In genomic region chr20:3603108-3603507, GRCh38 we compare ENCODE assay signal across 21 cellular contexts.
"Had no signal": no experiment of that assay in that cellular context is flagged by ENCODE, and none has a peak within 500 bp of the region (broad histone marks: within the 10 kb centered on the region; RNA-seq: fewer than 3 reads in every experiment).

No MANE protein-coding gene starts in this region.

- H3K9me3 ChIP-seq: heart right ventricle, left ventricle myocardium inferior, spleen, thyroid gland had no signal

- ATAC-seq: activated T-cell treated with anti-CD3 and anti-CD28 coated beads, Interleukin-2, amount 50 U/mL, for 4 hours; esophagus mucosa; heart right ventricle had no signal

- H3K4me3 ChIP-seq: heart right ventricle, left ventricle myocardium inferior, spleen, thyroid gland had no signal

- H3K27ac ChIP-seq: heart right ventricle, left ventricle myocardium inferior, spleen had no signal

- H3K27me3 ChIP-seq: heart right ventricle, spleen, thyroid gland had no signal

- H3K4me1 ChIP-seq: heart right ventricle, left ventricle myocardium inferior, spleen had no signal

- DNase-seq: activated CD4-positive, alpha-beta T cell treated with anti-CD3 and anti-CD28 coated beads, Interleukin-2, amount 50 U/mL, for 1 hour; activated CD4-positive, CD25-positive, alpha-beta regulatory T cell; activated CD8-positive, alpha-beta memory T cell treated with anti-CD3 and anti-CD28 coated beads, Interleukin-2, amount 50 U/mL, for 4 hours; activated naive CD4-positive, alpha-beta T cell treated with anti-CD3 and anti-CD28 coated beads for 36 hours; activated T-cell treated with anti-CD3 and anti-CD28 coated beads, Interleukin-2, amount 50 U/mL, for 4 hours; aorta; cortex of kidney; effector CD8-positive, alpha-beta T cell; heart right ventricle; immature natural killer cell; kidney glomerular epithelial cell; left ventricle myocardium inferior; mammary epithelial cell; midbrain; nucleus accumbens; spleen; stimulated activated CD8-positive, alpha-beta memory T cell treated with anti-CD3 and anti-CD28 coated beads, Interleukin-4, amount 100 ng/mL, for 48 hours; stimulated activated naive CD4-positive, alpha-beta T cell treated with Interleukin-2 at 50 U/mL for 16 hours; T-helper 9 cell had no signal
